ENCODE assay signal across 8 cellular contexts in genomic region chr5:177491429-177491945, GRCh38. TPM values are rescaled to one million over a fixed set of nuclear protein-coding genes. Genes with fewer than 3 reads are reported as not detected.
DNase-seq lines count a peak whose midpoint lies in the region; ATAC-seq and TF ChIP-seq lines count a peak whose summit lies in the region.

No MANE protein-coding gene starts in this region.

- TF ChIP-seq CTCF in CD14-positive monocyte (IDR thresholded peaks at IDR 0.05) (peak; percentile 81), HL-60 (IDR thresholded peaks at IDR 0.05; ENCODE audit: insufficient read depth, low read length) (peak; percentile 34), WTC11 (IDR thresholded peaks at IDR 0.05) (peak; percentile 100), upper lobe of left lung (IDR thresholded peaks at IDR 0.05) (peak; percentile 41 to 77 (median 64))

- peaks cover 37 to 56% (median 41%) of the 10 kb centered on the region in 4 donors for H3K4me1 ChIP-seq in upper lobe of left lung

- H3K9me3 Mint-ChIP-seq in CD14-positive monocyte (peaks cover 0 to 4% (median 0%) of the 10 kb centered on the region in 7 donors), WTC11 (no peaks in the 10 kb centered on the region)

- H3K36me3 ChIP-seq in upper lobe of left lung (peaks cover 4 to 60% (median 47%) of the 10 kb centered on the region in 4 donors), MG63 (peaks cover 95% of the 10 kb centered on the region)

- POLR2A ChIA-PET in WTC11 (lab: Charles Lee): interaction anchor here (0.6 to 6.1 kb wide), 3 partner anchors 10 to 34 kb away, joined by 3 to 43 read pairs (median 4); no protein-coding TSS in a partner anchor

- H3K27ac ChIP-seq in HL-60 (replicated peaks) (no peak overlapping the region), upper lobe of left lung (peak overlapping the region in 1 of 4 donors; percentile 19)

- CTCF ChIA-PET in WTC11 (lab: Charles Lee): interaction anchor here (0.5 to 11.2 kb wide), 17 partner anchors 10 to 609 kb away, joined by 3 to 230 read pairs (median 6); partner anchors contain the start of genes DBN1 and DOK3

- H3K27me3 Mint-ChIP-seq in CD14-positive monocyte (ENCODE audit: low read depth in 3 of 3): peaks cover 3 to 9% (median 4%) of the 10 kb centered on the region in 3 donors
- no peaks in the 10 kb centered on the region for H3K27me3 Mint-ChIP-seq in WTC11 (ENCODE audit: low read depth)

- intact Hi-C loops in CD14-positive monocyte (cut with micrococcal nuclease): loop anchor here in 1 of 2 donors (10.0 kb wide), 1 partner anchor 53 kb away; no protein-coding TSS in a partner anchor

- peak; percentile 57 for ATAC-seq in WTC11
- peak in 1 of 2 donors; percentile 38 for ATAC-seq in upper lobe of left lung (ENCODE audit: low FRiP score in 2 of 2)
- ATAC-seq in HG02852 (IDR thresholded peaks at IDR 0.05; ENCODE audit: unreplicated experiment): no peak
- ATAC-seq in HG03354 (IDR thresholded peaks at IDR 0.05; ENCODE audit: poor library complexity, severe bottlenecking, unreplicated experiment): no peak

- H3K27me3 ChIP-seq in HL-60 (ENCODE audit: insufficient read depth, poor library complexity, severe bottlenecking): no peaks in the 10 kb centered on the region
- no peaks in the 10 kb centered on the region for H3K27me3 ChIP-seq in upper lobe of left lung
- no peaks in the 10 kb centered on the region for H3K27me3 ChIP-seq in MG63

- H3K36me3 Mint-ChIP-seq in CD14-positive monocyte (peaks cover 54 to 71% of the 10 kb centered on the region in 2 donors), WTC11 (peaks cover 40% of the 10 kb centered on the region)

- TF ChIP-seq POLR2A in upper lobe of left lung (IDR thresholded peaks at IDR 0.05): no peak

- H3K4me3 ChIP-seq in HL-60 (replicated peaks; ENCODE audit: insufficient read depth, low read length): no peak overlapping the region
- no peak overlapping the region for H3K4me3 ChIP-seq in upper lobe of left lung
- H3K4me3 ChIP-seq in MG63: no peak overlapping the region

- H3K4me3 Mint-ChIP-seq in CD14-positive monocyte: no peak overlapping the region
- H3K4me3 Mint-ChIP-seq in WTC11: no peak overlapping the region

- no peak for DNase-seq in CD14-positive monocyte (ENCODE audit: low spot score)
- peak in 1 of 2 experiments; percentile 41 for DNase-seq in HL-60 (ENCODE audit: low read depth in 1 of 2, low spot score in 1 of 2)
- peak; percentile 93 for DNase-seq in WTC11 (ENCODE audit: low spot score)
- DNase-seq in iPS-NIHi7 (ENCODE audit: extremely low spot score): peak; percentile 91
- peak in 1 of 2 donors; percentile 89 for DNase-seq in upper lobe of left lung
- no peak for DNase-seq in MG63

- no peaks in the 10 kb centered on the region for H3K9me3 ChIP-seq in upper lobe of left lung
- H3K9me3 ChIP-seq in MG63: no peaks in the 10 kb centered on the region

- 68 to 77% methylated on average over 20 to 34 of the region's 43 CpGs for WGBS in upper lobe of left lung, 2 donors

- H3K27ac Mint-ChIP-seq in CD14-positive monocyte (peak overlapping the region in 2 of 7 donors; percentile 18 to 68), WTC11 (peak overlapping the region; percentile 65; the same call in 1 of the 2 replicates)

- H3K4me1 Mint-ChIP-seq in CD14-positive monocyte: peaks cover 50% of the 10 kb centered on the region
- H3K4me1 Mint-ChIP-seq in WTC11: peaks cover 27% of the 10 kb centered on the region

- TF ChIP-seq EP300 in upper lobe of left lung (IDR thresholded peaks at IDR 0.05): no peak

TF ChIP-seq in WTC11, 78 proteins besides CTCF, POLR2A, EP300 and RAD21 (continues in another document):
- peak; percentile 41; the same call in 1 of the 2 replicates for TF ChIP-seq GABPB1 (CRISPR knock-in tag; IDR thresholded peaks at IDR 0.05)
- TF ChIP-seq E2F1 (CRISPR knock-in tag; IDR thresholded peaks at IDR 0.05): no peak
- TF ChIP-seq, protein P1, sequence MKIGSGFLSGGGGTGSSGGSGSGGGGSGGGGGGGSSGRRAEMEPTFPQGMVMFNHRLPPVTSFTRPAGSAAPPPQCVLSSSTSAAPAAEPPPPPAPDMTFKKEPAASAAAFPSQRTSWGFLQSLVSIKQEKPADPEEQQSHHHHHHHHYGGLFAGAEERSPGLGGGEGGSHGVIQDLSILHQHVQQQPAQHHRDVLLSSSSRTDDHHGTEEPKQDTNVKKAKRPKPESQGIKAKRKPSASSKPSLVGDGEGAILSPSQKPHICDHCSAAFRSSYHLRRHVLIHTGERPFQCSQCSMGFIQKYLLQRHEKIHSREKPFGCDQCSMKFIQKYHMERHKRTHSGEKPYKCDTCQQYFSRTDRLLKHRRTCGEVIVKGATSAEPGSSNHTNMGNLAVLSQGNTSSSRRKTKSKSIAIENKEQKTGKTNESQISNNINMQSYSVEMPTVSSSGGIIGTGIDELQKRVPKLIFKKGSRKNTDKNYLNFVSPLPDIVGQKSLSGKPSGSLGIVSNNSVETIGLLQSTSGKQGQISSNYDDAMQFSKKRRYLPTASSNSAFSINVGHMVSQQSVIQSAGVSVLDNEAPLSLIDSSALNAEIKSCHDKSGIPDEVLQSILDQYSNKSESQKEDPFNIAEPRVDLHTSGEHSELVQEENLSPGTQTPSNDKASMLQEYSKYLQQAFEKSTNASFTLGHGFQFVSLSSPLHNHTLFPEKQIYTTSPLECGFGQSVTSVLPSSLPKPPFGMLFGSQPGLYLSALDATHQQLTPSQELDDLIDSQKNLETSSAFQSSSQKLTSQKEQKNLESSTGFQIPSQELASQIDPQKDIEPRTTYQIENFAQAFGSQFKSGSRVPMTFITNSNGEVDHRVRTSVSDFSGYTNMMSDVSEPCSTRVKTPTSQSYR (CRISPR knock-in tag; IDR thresholded peaks at IDR 0.05): no peak
- no peak for TF ChIP-seq ZBTB21 (CRISPR knock-in tag; IDR thresholded peaks at IDR 0.05; ENCODE audit: borderline replicate concordance)
- TF ChIP-seq ERG (CRISPR knock-in tag; IDR thresholded peaks at IDR 0.05): 0 out of 2 replicates have a peak, but pooled peaks have one; percentile 12
- TF ChIP-seq ETV6 (CRISPR knock-in tag; IDR thresholded peaks at IDR 0.05): peak; percentile 81; the same call in 1 of the 2 replicates

RNA-seq across cellular contexts. Expression of gene PDLIM7, which starts 5.9 kb away (rescaled TPM):
- polyA plus RNA-seq in CD14-positive monocyte: 10 to 100 TPM; 21.6 to 27.2 TPM
- total RNA-seq in WTC11 (2021): 124 to 142 TPM (median 139 TPM) in 3 replicates
- 100 to 1,000 TPM in 1 of 6 donors, 10 to 100 TPM in 5; 32.0 to 142 (median 75.8) TPM for total RNA-seq in upper lobe of left lung
- 77.8 and 165 TPM in 2 replicates for total RNA-seq in MG63 (2014; rRNA removed; shearing (Covaris generic); ENCODE audit: low replicate concordance)

RNA-seq across cellular contexts. Expression of gene DBN1, which starts 18.1 kb away (rescaled TPM):
- 1 to 10 TPM in 1 of 2 donors, under 1 TPM in 1; 0.71 to 1.6 TPM for polyA plus RNA-seq in CD14-positive monocyte
- 267 to 288 TPM (median 269 TPM) in 3 replicates for total RNA-seq in WTC11 (2021)
- total RNA-seq in upper lobe of left lung: 10 to 100 TPM; 17.0 to 55.6 (median 30.1) TPM
- total RNA-seq in MG63 (2014; rRNA removed; shearing (Covaris generic); ENCODE audit: low replicate concordance): 245 and 334 TPM in 2 replicates

RNA-seq across cellular contexts. Expression of gene DOK3, which starts 18.1 kb away (rescaled TPM):
- 10 to 100 TPM; 62.8 to 98.3 TPM for polyA plus RNA-seq in CD14-positive monocyte
- total RNA-seq in WTC11 (2021) (9.0 to 9.9 TPM (median 9.0 TPM) in 3 replicates), upper lobe of left lung (100 to 1,000 TPM in 1 of 6 donors, 10 to 100 TPM in 5; 17.4 to 113 (median 75.9) TPM)
- total RNA-seq in MG63 (2014; rRNA removed; shearing (Covaris generic); ENCODE audit: low replicate concordance): 0.92 TPM in 1 of 2 replicates, not detected in the other

RNA-seq across cellular contexts. Expression of gene DDX41, which starts 25.3 kb away (rescaled TPM):
- 10 to 100 TPM; 44.9 to 70.3 TPM for polyA plus RNA-seq in CD14-positive monocyte
- total RNA-seq in WTC11 (2021) (136 to 156 TPM (median 137 TPM) in 3 replicates), upper lobe of left lung (100 to 1,000 TPM in 2 of 6 donors, 10 to 100 TPM in 4; 82.0 to 150 (median 91.9) TPM)
- total RNA-seq in MG63 (2014; rRNA removed; shearing (Covaris generic); ENCODE audit: low replicate concordance): 125 and 127 TPM in 2 replicates

RNA-seq across cellular contexts. Expression of gene PRR7, which starts 44.9 kb away (rescaled TPM):
- 1 to 10 TPM; 1.8 to 2.1 TPM for polyA plus RNA-seq in CD14-positive monocyte
- total RNA-seq in WTC11 (2021) (13.1 to 14.7 TPM (median 14.6 TPM) in 3 replicates), upper lobe of left lung (1 to 10 TPM; 1.6 to 9.2 (median 3.4) TPM)
- 61.4 and 68.2 TPM in 2 replicates for total RNA-seq in MG63 (2014; rRNA removed; shearing (Covaris generic); ENCODE audit: low replicate concordance)

Comparison
In these comparisons a context has a peak if more than half of its experiments do, and no peak if none do; other contexts are left out.
1. DNase-seq: peak in WTC11 (single experiment) and iPS-NIHi7 (single experiment); none in CD14-positive monocyte (single experiment) and MG63 (single experiment).
2. CTCF ChIP-seq: peak in every context shown above with its lines; median percentile 100 in WTC11; 81 in CD14-positive monocyte; 64 in upper lobe of left lung; 34 in HL-60.